In genomic region chr5:142086229-142086628, GRCh38 we compare ENCODE assay signal across 29 cellular contexts.
"Had no signal": no experiment of that assay in that cellular context is flagged by ENCODE, and none has a peak within 500 bp of the region (broad histone marks: within the 10 kb centered on the region; RNA-seq: fewer than 3 reads in every experiment).

No MANE protein-coding gene starts in this region.

- DNase-seq: activated effector memory CD4-positive, alpha-beta T cell treated with anti-CD3 and anti-CD28 coated beads, Interleukin-2, amount 50 U/mL, for 16 hours; activated effector memory CD4-positive, alpha-beta T cell treated with Interleukin-2 at 50 U/mL for 16 hours; activated gamma-delta T cell; activated gamma-delta T cell treated with Interleukin-2 at 50 U/mL for 16 hours; activated naive CD4-positive, alpha-beta T cell; activated naive CD4-positive, alpha-beta T cell treated with anti-CD3 and anti-CD28 coated beads for 36 hours; activated naive CD4-positive, alpha-beta T cell treated with anti-CD3 and anti-CD28 coated beads, Interleukin-2, amount 10 ng/mL, durations not matched to agents 7 days and 5 days; activated naive CD4-positive, alpha-beta T cell treated with anti-CD3 and anti-CD28 coated beads, Interleukin-2, amount 50 U/mL, for 16 hours; activated naive CD4-positive, alpha-beta T cell treated with Interleukin-2 at 50 U/mL for 16 hours; activated naive CD8-positive, alpha-beta T cell treated with anti-CD3 and anti-CD28 coated beads for 36 hours; activated naive CD8-positive, alpha-beta T cell treated with anti-CD3 and anti-CD28 coated beads, Interleukin-2, amount 10 ng/mL, durations not matched to agents 7 days and 5 days; activated naive CD8-positive, alpha-beta T cell treated with anti-CD3 and anti-CD28 coated beads, Interleukin-2, amount 50 U/mL, for 24 hours; activated T-cell treated with anti-CD3 and anti-CD28 coated beads, Interleukin-2, amount 50 U/mL, for 24 hours; activated T-cell treated with anti-CD3 and anti-CD28 coated beads, Interleukin-2, amount 50 U/mL, for 4 hours; activated T-cell treated with anti-CD3 and anti-CD28 coated beads, Interleukin-2, amount 50 U/mL, for 48 hours; activated T-cell treated with anti-CD3 and anti-CD28 coated beads, Interleukin-2, amount 50 U/mL, for 72 hours; adrenal gland; amniotic stem cell; amygdala; anterior cingulate cortex; aorta; body of pancreas; brain microvascular endothelial cell; caudate nucleus; central memory CD4-positive, alpha-beta T cell; cerebellar nuclear complex had no signal

- H3K36me3 ChIP-seq: adrenal gland, ascending aorta, brain microvascular endothelial cell, breast epithelium, cardiac muscle cell had no signal

- H3K4me1 ChIP-seq: adrenal gland, ascending aorta, body of pancreas, breast epithelium had no signal

- H3K27me3 ChIP-seq: adrenal gland, ascending aorta, body of pancreas, brain microvascular endothelial cell, breast epithelium, cardiac muscle cell had no signal

- H3K27ac ChIP-seq: adrenal gland, ascending aorta, body of pancreas, brain microvascular endothelial cell, breast epithelium, cardiac muscle cell had no signal

- H3K4me3 ChIP-seq: adrenal gland, ascending aorta, body of pancreas, breast epithelium, cardiac muscle cell had no signal

- H3K9me3 ChIP-seq: adrenal gland, ascending aorta, body of pancreas, breast epithelium had no signal
